In genomic region chr11:94272738-94273313, GRCh38 we compare ENCODE assay signal across 14 cellular contexts. TPM values are rescaled to one million over a fixed set of nuclear protein-coding genes. Genes with fewer than 3 reads are reported as not detected.
DNase-seq lines count a peak whose midpoint lies in the region; ATAC-seq and TF ChIP-seq lines count a peak whose summit lies in the region.
"Had no signal": no experiment of that assay in that cellular context is flagged by ENCODE, and none has a peak within 500 bp of the region (broad histone marks: within the 10 kb centered on the region; RNA-seq: fewer than 3 reads in every experiment).

No MANE protein-coding gene starts in this region.

- ATAC-seq in Right ventricle myocardium superior (ENCODE audit: poor library complexity) (peak; percentile 79), HG02840 (IDR thresholded peaks at IDR 0.05; ENCODE audit: low FRiP score, unreplicated experiment) (peak; percentile 47), IMR-90 (ENCODE audit: low read depth) (no peak)
- no peak for ATAC-seq in stimulated activated effector memory CD8-positive, alpha-beta T cell treated with anti-CD3 and anti-CD28 coated beads, Interleukin-12 subunit alpha, Interleukin-12 subunit beta, amount 100 ng/mL, for 72 hours
- no peak for ATAC-seq in CD4-positive, alpha-beta T cell (ENCODE audit: poor library complexity)
- ATAC-seq: activated CD4-positive, CD25-positive, alpha-beta regulatory T cell treated with anti-CD3 and anti-CD28 coated beads, Interleukin-2, amount 50 U/mL, for 24 hours; naive thymus-derived CD4-positive, alpha-beta T cell had no signal

- H3K4me3 ChIP-seq in right atrium auricular region (no peak overlapping the region), IMR-90 (ENCODE audit: insufficient read depth, low read depth, low read length) (no peak overlapping the region), tibial nerve (no peak overlapping the region)

- no peaks in the 10 kb centered on the region for H3K79me1 ChIP-seq in IMR-90 (ENCODE audit: low read depth in 1 of 2, low read length in 2 of 2)

- TF ChIP-seq CTCF in right atrium auricular region (IDR thresholded peaks at IDR 0.05) (no peak), IMR-90 (conservative IDR thresholded peaks at IDR 0.05; ENCODE audit: low read depth, low read length) (no peak), tibial nerve (IDR thresholded peaks at IDR 0.05) (no peak)
- TF ChIP-seq CTCF in CD4-positive, alpha-beta T cell (IDR thresholded peaks at IDR 0.05): no peak

- no peak overlapping the region for H2AFZ ChIP-seq in IMR-90 (replicated peaks; ENCODE audit: low read length, poor library complexity)

- no peak overlapping the region for H3K9ac ChIP-seq in IMR-90 (ENCODE audit: low read depth, low read length)

- intact Hi-C loops in Right ventricle myocardium superior (cut with DNase I) (no loop called here), IMR-90 (cut with micrococcal nuclease) (no loop called here), head of caudate nucleus (cut with DNase I) (no loop called here)
- intact Hi-C loops in CD4-positive, alpha-beta T cell (cut with DNase I, micrococcal nuclease): no loop called here

- no peak overlapping the region for H3K23ac ChIP-seq in IMR-90 (ENCODE audit: low read depth, low read length)

- H4K20me1 ChIP-seq in IMR-90 (ENCODE audit: insufficient read depth, low read length): no peaks in the 10 kb centered on the region

- H3K14ac ChIP-seq in IMR-90 (replicated peaks; ENCODE audit: low read depth, low read length): no peak overlapping the region

- H3K27ac ChIP-seq in right atrium auricular region (no peak overlapping the region), IMR-90 (ENCODE audit: insufficient read depth, low read length) (peak overlapping the region; percentile 64; the same call in 1 of the 2 replicates), tibial nerve (no peak overlapping the region)
- no peak overlapping the region for H3K27ac ChIP-seq in CD4-positive, alpha-beta T cell (ENCODE audit: low read depth, low read length)

- no peak overlapping the region for H3K18ac ChIP-seq in IMR-90 (ENCODE audit: low read depth, low read length)

- no peak overlapping the region for H4K5ac ChIP-seq in IMR-90 (ENCODE audit: low read depth, low read length)

- peaks cover 0 to 10% of the 10 kb centered on the region in 2 donors for H3K9me3 ChIP-seq in right atrium auricular region
- no peaks in the 10 kb centered on the region for H3K9me3 ChIP-seq in IMR-90 (ENCODE audit: control insufficient read depth, insufficient read depth, low read length)
- peaks cover 0 to 16% (median 0%) of the 10 kb centered on the region in 4 donors for H3K9me3 ChIP-seq in tibial nerve
- no peaks in the 10 kb centered on the region for H3K9me3 ChIP-seq in CD4-positive, alpha-beta T cell (ENCODE audit: control insufficient read depth, low read length)

- H3K36me3 Mint-ChIP-seq in stimulated activated effector memory CD8-positive, alpha-beta T cell treated with anti-CD3 and anti-CD28 coated beads, Interleukin-12 subunit alpha, Interleukin-12 subunit beta, amount 100 ng/mL, for 72 hours: no peaks in the 10 kb centered on the region
- no peaks in the 10 kb centered on the region for H3K36me3 Mint-ChIP-seq in CD4-positive, alpha-beta T cell (ENCODE audit: low read depth)

- H2BK120ac ChIP-seq in IMR-90 (ENCODE audit: low read depth, low read length): no peak overlapping the region

- no TSS peak for BruUV-seq in IMR-90 (replicated peaks; lab: Mats Ljungman, UMichigan)

- TF ChIP-seq RAD21 in IMR-90 (IDR thresholded peaks at IDR 0.05; ENCODE audit: low read length): no peak

- H4K91ac ChIP-seq in IMR-90 (ENCODE audit: insufficient read depth, low read depth, low read length): no peak overlapping the region

- H2AK9ac ChIP-seq in IMR-90 (replicated peaks; ENCODE audit: low read depth, low read length, poor library complexity): no peak overlapping the region

- H4K8ac ChIP-seq in IMR-90 (ENCODE audit: low read depth in 2 of 2, low read length in 2 of 2): no peak overlapping the region

- no peak overlapping the region for H2BK20ac ChIP-seq in IMR-90 (ENCODE audit: low read depth, low read length)

- H3K9me1 ChIP-seq in IMR-90 (ENCODE audit: insufficient read depth, low read length): no peaks in the 10 kb centered on the region

- H3K56ac ChIP-seq in IMR-90 (ENCODE audit: extremely low read depth, insufficient read depth, low read length): no peak overlapping the region

- H2BK15ac ChIP-seq in IMR-90 (ENCODE audit: low read depth, low read length): no peak overlapping the region

- dilution Hi-C loops in IMR-90 (cut with HindIII; ENCODE audit: low sequenced_read_pairs, unreplicated experiment): no loop called here

- in situ Hi-C loops in IMR-90 (cut with MboI; ENCODE audit: low sequenced_read_pairs): no loop called here

- H3K4me1 Mint-ChIP-seq in stimulated activated effector memory CD8-positive, alpha-beta T cell treated with anti-CD3 and anti-CD28 coated beads, Interleukin-12 subunit alpha, Interleukin-12 subunit beta, amount 100 ng/mL, for 72 hours: no peaks in the 10 kb centered on the region
- no peaks in the 10 kb centered on the region for H3K4me1 Mint-ChIP-seq in CD4-positive, alpha-beta T cell (ENCODE audit: low read depth)
- H3K4me1 Mint-ChIP-seq: naive thymus-derived CD4-positive, alpha-beta T cell had no signal

- H2AK5ac ChIP-seq in IMR-90 (ENCODE audit: low read depth, low read length): no peak overlapping the region

- CTCF ChIA-PET in IMR-90 (lab: Yijun Ruan, JAX): no interaction called here
- CTCF ChIA-PET in CD4-positive, alpha-beta T cell (lab: Charles Lee): no interaction called here

- H3K36me3 ChIP-seq in right atrium auricular region (no peaks in the 10 kb centered on the region), IMR-90 (ENCODE audit: control insufficient read depth, insufficient read depth, low read length) (no peaks in the 10 kb centered on the region), tibial nerve (no peaks in the 10 kb centered on the region)

- no peak for TF ChIP-seq EP300 in tibial nerve (IDR thresholded peaks at IDR 0.05)

- no peak overlapping the region for H3K4me3 Mint-ChIP-seq in stimulated activated effector memory CD8-positive, alpha-beta T cell treated with anti-CD3 and anti-CD28 coated beads, Interleukin-12 subunit alpha, Interleukin-12 subunit beta, amount 100 ng/mL, for 72 hours
- H3K4me3 Mint-ChIP-seq in CD4-positive, alpha-beta T cell: no peak overlapping the region
- H3K4me3 Mint-ChIP-seq: naive thymus-derived CD4-positive, alpha-beta T cell had no signal

- peaks cover 6% of the 10 kb centered on the region for H3K9me3 Mint-ChIP-seq in stimulated activated effector memory CD8-positive, alpha-beta T cell treated with anti-CD3 and anti-CD28 coated beads, Interleukin-12 subunit alpha, Interleukin-12 subunit beta, amount 100 ng/mL, for 72 hours
- peaks cover 16% of the 10 kb centered on the region for H3K9me3 Mint-ChIP-seq in CD4-positive, alpha-beta T cell

- peak; percentile 44 for DNase-seq in Right ventricle myocardium superior
- no peak for DNase-seq in right atrium auricular region (ENCODE audit: low spot score)
- no peak for DNase-seq in IMR-90
- DNase-seq in head of caudate nucleus: no peak
- DNase-seq in tibial nerve (ENCODE audit: low spot score in 2 of 2): no peak
- no peak for DNase-seq in stimulated activated effector memory CD8-positive, alpha-beta T cell treated with anti-CD3 and anti-CD28 coated beads, Interleukin-12 subunit alpha, Interleukin-12 subunit beta, amount 100 ng/mL, for 72 hours (ENCODE audit: low spot score in 2 of 2)
- no peak for DNase-seq in CD4-positive, alpha-beta T cell
- DNase-seq: 8988T; activated T-cell treated with anti-CD3 and anti-CD28 coated beads, Interleukin-2, amount 50 U/mL, for 48 hours; naive thymus-derived CD4-positive, alpha-beta T cell; NCI-H2171 treated with DMSO at 0.1 percent for 48 hours had no signal

- H3K4me1 ChIP-seq in right atrium auricular region: no peaks in the 10 kb centered on the region
- H3K4me1 ChIP-seq in IMR-90 (ENCODE audit: control insufficient read depth, insufficient read depth, low read length): no peaks in the 10 kb centered on the region
- no peaks in the 10 kb centered on the region for H3K4me1 ChIP-seq in tibial nerve

- no peaks in the 10 kb centered on the region for H3K27me3 Mint-ChIP-seq in CD4-positive, alpha-beta T cell

- no CpG with 5 or more reads among the region's 6 CpGs for WGBS in IMR-90 (ENCODE audit: extremely low coverage in 2 of 2, insufficient read length in 1 of 2), 2 experiments
- 46 to 50% methylated on average over 6 of the region's 6 CpGs for WGBS in tibial nerve, 2 donors

- H3K27ac Mint-ChIP-seq in stimulated activated effector memory CD8-positive, alpha-beta T cell treated with anti-CD3 and anti-CD28 coated beads, Interleukin-12 subunit alpha, Interleukin-12 subunit beta, amount 100 ng/mL, for 72 hours: no peak overlapping the region
- no peak overlapping the region for H3K27ac Mint-ChIP-seq in CD4-positive, alpha-beta T cell
- H3K27ac Mint-ChIP-seq: naive thymus-derived CD4-positive, alpha-beta T cell had no signal

- POLR2A ChIA-PET in IMR-90 (lab: Charles Lee; ENCODE audit: unreplicated experiment): no interaction called here
- POLR2A ChIA-PET in CD4-positive, alpha-beta T cell (lab: Charles Lee): no interaction called here

- TF ChIP-seq POLR2A in IMR-90 (IDR thresholded peaks at IDR 0.05; ENCODE audit: low read depth, low read length): no peak
- TF ChIP-seq POLR2A in tibial nerve (IDR thresholded peaks at IDR 0.05): no peak

- H3K27me3 ChIP-seq in right atrium auricular region: no peaks in the 10 kb centered on the region
- no peaks in the 10 kb centered on the region for H3K27me3 ChIP-seq in IMR-90 (ENCODE audit: control insufficient read depth, insufficient read depth, low read length)
- H3K27me3 ChIP-seq in tibial nerve: no peaks in the 10 kb centered on the region
- no peaks in the 10 kb centered on the region for H3K27me3 ChIP-seq in CD4-positive, alpha-beta T cell (ENCODE audit: control insufficient read depth, insufficient read depth, low read length)

- H3K4me2 ChIP-seq in IMR-90 (ENCODE audit: low read depth, low read length): no peak overlapping the region

- H2BK5ac ChIP-seq in IMR-90 (ENCODE audit: low read depth, low read length, poor library complexity, severe bottlenecking): no peak overlapping the region

- H3K4ac ChIP-seq in IMR-90 (ENCODE audit: low read depth, low read length): no peak overlapping the region

TF ChIP-seq in IMR-90, 13 proteins besides CTCF, POLR2A, EP300 and RAD21:
- no peak for TF ChIP-seq FOS (IDR thresholded peaks at IDR 0.05; ENCODE audit: low read depth, low read length)
- TF ChIP-seq RCOR1 (IDR thresholded peaks at IDR 0.05; ENCODE audit: insufficient replicate concordance, low read length): no peak
- no peak for TF ChIP-seq CEBPB (IDR thresholded peaks at IDR 0.05; ENCODE audit: low read depth, low read length)
- TF ChIP-seq CHD1 (IDR thresholded peaks at IDR 0.05; ENCODE audit: low read depth, low read length): no peak
- TF ChIP-seq MAZ (IDR thresholded peaks at IDR 0.05; ENCODE audit: borderline replicate concordance, low read depth, low read length): no peak

RNA-seq across cellular contexts. Expression of gene IZUMO1R, which starts 31.6 kb away (rescaled TPM):
- total RNA-seq in Right ventricle myocardium superior: not detected
- not detected for total RNA-seq in right atrium auricular region
- not detected in 2 replicates for total RNA-seq in IMR-90 (2012; rRNA removed)
- not detected in 2 replicates for polyA plus RNA-seq in IMR-90 (2012; rRNA removed)
- polyA plus RNA-seq in IMR-90 (2012; cell fraction: cytosol; rRNA removed): not detected in 2 replicates
- polyA plus RNA-seq in IMR-90 (2012; cell fraction: nucleus; rRNA removed; ENCODE audit: low replicate concordance): not detected in 2 replicates
- total RNA-seq in tibial nerve: under 1 TPM in 1 of 4 donors, not detected in 3; 0.59 TPM
- not detected for total RNA-seq in CD4-positive, alpha-beta T cell
- total RNA-seq: naive thymus-derived CD4-positive, alpha-beta T cell had no signal
- polyA plus RNA-seq: naive thymus-derived CD4-positive, alpha-beta T cell; thymus had no signal

Comparison
In these comparisons a context has a peak if more than half of its experiments do, and no peak if none do; other contexts are left out.
1. ATAC-seq: peak in Right ventricle myocardium superior (single experiment) and HG02840 (single experiment); none in IMR-90 (single experiment), stimulated activated effector memory CD8-positive, alpha-beta T cell treated with anti-CD3 and anti-CD28 coated beads, Interleukin-12 subunit alpha, Interleukin-12 subunit beta, amount 100 ng/mL, for 72 hours (single experiment) and CD4-positive, alpha-beta T cell (single experiment).